In the genomic region with DNA sequence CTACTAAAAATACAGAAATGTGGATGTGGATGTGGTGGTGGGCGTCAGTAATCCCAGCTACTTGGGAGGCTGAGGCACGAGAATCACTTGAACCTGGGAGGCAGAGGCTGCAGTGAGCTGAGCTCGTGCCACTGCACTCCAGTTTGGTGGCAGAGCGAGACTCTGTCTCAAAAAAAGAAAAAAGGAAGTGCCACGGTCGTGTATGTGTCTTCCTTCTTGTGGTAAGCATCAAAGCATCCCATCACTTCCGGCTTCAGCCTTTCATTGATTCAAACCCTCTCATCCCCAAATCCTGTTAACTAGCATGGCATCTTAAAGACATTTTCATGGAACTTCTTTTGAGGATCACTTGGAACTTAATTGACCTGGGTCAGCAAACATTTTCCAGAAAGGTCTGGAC, we compare ENCODE assay signal across 25 cellular contexts.
A peak's percentile ranks its signal among the peaks of the same experiment; 100 is the strongest.
DNase-seq lines count a peak whose midpoint lies in the region; ATAC-seq, FAIRE-seq and TF ChIP-seq lines count a peak whose summit lies in the region.
"Had no signal": no experiment of that assay in that cellular context is flagged by ENCODE, and none has a peak within 500 bp of the region (broad histone marks: within the 10 kb centered on the region; RNA-seq: fewer than 3 reads in every experiment).

No MANE protein-coding gene starts in this region.

- H4K20me1 ChIP-seq in H1 (replicated peaks in 1 of 2; ENCODE audit: control insufficient read depth in 1 of 2, insufficient read depth in 2 of 2, low read length in 2 of 2), result no peaks in the 10 kb centered on the region

- no peak overlapping the region for H4K8ac ChIP-seq in H1 (ENCODE audit: extremely low read depth, insufficient read depth, low read length)

- no peaks in the 10 kb centered on the region for H3K79me2 ChIP-seq in H1 (ENCODE audit: control insufficient read depth in 1 of 2, insufficient read depth in 2 of 2, low read length in 2 of 2)

- H3K4me3 ChIP-seq in H1 (ENCODE audit: extremely low read depth in 1 of 4, insufficient read depth in 2 of 4, low read depth in 3 of 4, low read length in 4 of 4), result no peak overlapping the region
- H3K4me3 ChIP-seq: adrenal gland, GM23248, sigmoid colon, SK-N-MC had no signal

- FAIRE-seq in H1 (lab: Jason Lieb, UNC) (no peak), HTR-8/SVneo (lab: Jason Lieb, UNC) (no peak), frontal cortex (lab: Jason Lieb, UNC) (no peak)
- FAIRE-seq: G401.6 had no signal

- H3K4me3 Mint-ChIP-seq in activated naive CD4-positive, alpha-beta T cell treated with anti-CD3 and anti-CD28 coated beads, Interleukin-2, amount 10 ng/mL, durations not matched to agents 7 days and 5 days, result no peak overlapping the region
- H3K4me3 Mint-ChIP-seq in T-helper 1 cell treated with Interleukin-12 subunit alpha and Interleukin-12 subunit beta and Interleukin-4 antibody, amounts not matched to agents 30 μg/mL and 1 μg/mL, for 36 hours, result no peak overlapping the region
- H3K4me3 Mint-ChIP-seq: activated T-helper 1 cell treated with anti-CD3 and anti-CD28 coated beads, Interleukin-12 subunit alpha, Interleukin-12 subunit beta, Interleukin-2, Interleukin-4 antibody, amounts not matched to agents 30 ng/mL and 10 ng/mL and 1 ng/mL, durations not matched to agents 14 hours and 24 hours and 36 hours; CD8-positive, alpha-beta T cell; T-helper 2 cell treated with Interferon-gamma antibody and Interleukin-4, amounts not matched to agents 5 μg/mL and 100 μg/mL, for 36 hours had no signal

- H3K27me3 Mint-ChIP-seq in activated naive CD4-positive, alpha-beta T cell treated with anti-CD3 and anti-CD28 coated beads, Interleukin-2, amount 10 ng/mL, durations not matched to agents 7 days and 5 days, result no peaks in the 10 kb centered on the region
- no peaks in the 10 kb centered on the region for H3K27me3 Mint-ChIP-seq in T-helper 1 cell treated with Interleukin-12 subunit alpha and Interleukin-12 subunit beta and Interleukin-4 antibody, amounts not matched to agents 30 μg/mL and 1 μg/mL, for 36 hours (ENCODE audit: low read depth)
- H3K27me3 Mint-ChIP-seq: progenitor cell of endocrine pancreas had no signal

- no peak for ATAC-seq in left lobe of liver
- ATAC-seq: CD8-positive, alpha-beta T cell had no signal

- H3K4me2 ChIP-seq in H1 (ENCODE audit: insufficient read depth in 1 of 2, low read depth in 2 of 2, low read length in 2 of 2), result no peak overlapping the region

- H3K23ac ChIP-seq in H1 (ENCODE audit: insufficient read length), result no peak overlapping the region

- no peak overlapping the region for H2BK20ac ChIP-seq in H1 (ENCODE audit: low read length)

- no peak for TF ChIP-seq RAD21 in H1 (IDR thresholded peaks at IDR 0.05 in 1 of 2, conservative IDR thresholded peaks at IDR 0.05 in 1 of 2; ENCODE audit: low read depth in 2 of 2, low read length in 2 of 2)

- 85% methylated on average over 7 of the region's 7 CpGs; no CpG with 5 or more reads in 1 of the 2 experiments for whole genome bisulfite sequencing in H1 (ENCODE audit: extremely low coverage in 1 of 2, insufficient coverage in 1 of 2, insufficient read length in 1 of 2, insufficient replicate concordance in 2 of 2, low coverage in 1 of 2, low lambda C conversion rate in 2 of 2, missing lambda C conversion rate in 1 of 2), 2 experiments

- POLR2A ChIA-PET in H1 (lab: Charles Lee; ENCODE audit: partially characterized antibody), result no interaction called here

- H3K4me1 Mint-ChIP-seq in activated naive CD4-positive, alpha-beta T cell treated with anti-CD3 and anti-CD28 coated beads, Interleukin-2, amount 10 ng/mL, durations not matched to agents 7 days and 5 days, result peaks cover 20% of the 10 kb centered on the region
- H3K4me1 Mint-ChIP-seq in T-helper 1 cell treated with Interleukin-12 subunit alpha and Interleukin-12 subunit beta and Interleukin-4 antibody, amounts not matched to agents 30 μg/mL and 1 μg/mL, for 36 hours (ENCODE audit: low read depth), result peaks cover 22% of the 10 kb centered on the region

- no peak overlapping the region for H3K27ac ChIP-seq in H1 (ENCODE audit: low read depth, low read length)
- H3K27ac ChIP-seq: adrenal gland, brain microvascular endothelial cell, GM23248, sigmoid colon, SK-N-MC, VCaP had no signal

- no peak overlapping the region for H2AK5ac ChIP-seq in H1 (ENCODE audit: low read depth, low read length)

- H2BK5ac ChIP-seq in H1 (ENCODE audit: low read depth, low read length), result no peak overlapping the region

- no peak overlapping the region for H2BK15ac ChIP-seq in H1 (ENCODE audit: low read length)

- no peak overlapping the region for H2AFZ ChIP-seq in H1 (ENCODE audit: low read length)
- H2AFZ ChIP-seq: GM23248 had no signal

- H3K4me1 ChIP-seq in H1 (replicated peaks in 1 of 4; ENCODE audit: control insufficient read depth in 3 of 4, insufficient read depth in 4 of 4, low read length in 3 of 4), result peaks cover 0 to 4% (median 3%) of the 10 kb centered on the region in 4 experiments; a peak in 4 of 7 replicates
- H3K4me1 ChIP-seq: adrenal gland, sigmoid colon had no signal

- no peak overlapping the region for H4K91ac ChIP-seq in H1 (replicated peaks; ENCODE audit: insufficient read length, low read length)

- H3K36me3 Mint-ChIP-seq in activated naive CD4-positive, alpha-beta T cell treated with anti-CD3 and anti-CD28 coated beads, Interleukin-2, amount 10 ng/mL, durations not matched to agents 7 days and 5 days, result no peaks in the 10 kb centered on the region
- peaks cover 4% of the 10 kb centered on the region for H3K36me3 Mint-ChIP-seq in T-helper 1 cell treated with Interleukin-12 subunit alpha and Interleukin-12 subunit beta and Interleukin-4 antibody, amounts not matched to agents 30 μg/mL and 1 μg/mL, for 36 hours (ENCODE audit: low read depth)
- H3K36me3 Mint-ChIP-seq: CD8-positive, alpha-beta T cell had no signal

- no peak overlapping the region for H3K56ac ChIP-seq in H1 (replicated peaks; ENCODE audit: insufficient read length, low read depth, low read length)

- TF ChIP-seq EP300 in H1 (IDR thresholded peaks at IDR 0.05; ENCODE audit: borderline replicate concordance in 1 of 2, low read depth in 2 of 2, low read length in 2 of 2), result no peak

- no peak overlapping the region for H2BK120ac ChIP-seq in H1 (replicated peaks; ENCODE audit: low read depth, low read length)

- no peak overlapping the region for H3K14ac ChIP-seq in H1 (ENCODE audit: insufficient read length)

- no peaks in the 10 kb centered on the region for H3K23me2 ChIP-seq in H1 (ENCODE audit: low read depth, low read length)

- no peak for TF ChIP-seq POLR2A in H1 (IDR thresholded peaks at IDR 0.05; ENCODE audit: control extremely low read depth in 1 of 2, low read depth in 2 of 2, low read length in 2 of 2)

- TF ChIP-seq CTCF in H1 (IDR thresholded peaks at IDR 0.05; ENCODE audit: control extremely low read depth in 1 of 3, insufficient read depth in 1 of 3, low read depth in 1 of 3, low read length in 3 of 3), result no peak

- no peak overlapping the region for H3K9ac ChIP-seq in H1 (replicated peaks in 1 of 4; ENCODE audit: extremely low read depth in 1 of 4, low read depth in 3 of 4, low read length in 3 of 4)
- H3K9ac ChIP-seq: GM23248 had no signal

- H3K4ac ChIP-seq in H1 (replicated peaks; ENCODE audit: insufficient read length, low read depth, low read length), result no peak overlapping the region

- H2BK12ac ChIP-seq in H1 (ENCODE audit: low read depth, low read length), result peak overlapping the region; percentile 28; the same call in 1 of the 2 replicates

- DNase-seq in activated naive CD4-positive, alpha-beta T cell treated with anti-CD3 and anti-CD28 coated beads, Interleukin-2, amount 10 ng/mL, durations not matched to agents 7 days and 5 days, result peak; percentile 40
- no peak for DNase-seq in activated naive CD4-positive, alpha-beta T cell treated with Interleukin-2 at 50 U/mL for 16 hours
- DNase-seq in KBM-7, result peak; percentile 49
- DNase-seq in H1 (ENCODE audit: low read depth in 1 of 2, low spot score in 2 of 2), result no peak
- DNase-seq in HTR-8/SVneo (ENCODE audit: insufficient read length, low spot score), result no peak
- no peak for DNase-seq in left lobe of liver (ENCODE audit: low spot score)
- DNase-seq in frontal cortex (ENCODE audit: low spot score in 2 of 2), result no peak
- DNase-seq: adrenal gland; brain microvascular endothelial cell; CD8-positive, alpha-beta T cell; effector CD4-positive, alpha-beta T cell; GM23248; NCI-H1048; NCI-H1694 treated with DMSO at 0.1 percent for 48 hours; NCI-H2171 treated with DMSO at 0.1 percent for 48 hours; NCI-H526; sigmoid colon; trophoblast cell had no signal

- no peak overlapping the region for H3K18ac ChIP-seq in H1 (ENCODE audit: extremely low read depth, low read length)

- CTCF ChIA-PET in activated naive CD4-positive, alpha-beta T cell treated with anti-CD3 and anti-CD28 coated beads, Interleukin-2, amount 10 ng/mL, durations not matched to agents 7 days and 5 days (lab: Charles Lee), result no interaction called here
- CTCF ChIA-PET in H1 (lab: Charles Lee; ENCODE audit: partially characterized antibody), result interaction anchor here (0.6 kb wide), 1 partner anchor 44 kb away, joined by 3 read pairs; no protein-coding TSS in a partner anchor

- H3K9me3 ChIP-seq in H1 (ENCODE audit: insufficient read depth in 2 of 2, low read depth in 1 of 2, low read length in 1 of 2), result no peaks in the 10 kb centered on the region
- H3K9me3 ChIP-seq: adrenal gland had no signal

- H3K36me3 ChIP-seq in H1 (ENCODE audit: control insufficient read depth in 2 of 4, insufficient read depth in 4 of 4, low read length in 3 of 4), result no peaks in the 10 kb centered on the region
- H3K36me3 ChIP-seq: adrenal gland, brain microvascular endothelial cell, sigmoid colon had no signal

- no peaks in the 10 kb centered on the region for H3K79me1 ChIP-seq in H1 (ENCODE audit: low read depth, low read length)

- H3K27me3 ChIP-seq in H1 (replicated peaks in 1 of 4; ENCODE audit: control insufficient read depth in 3 of 4, extremely low read depth in 1 of 4, insufficient read depth in 3 of 4, low read length in 3 of 4), result no peaks in the 10 kb centered on the region
- H3K27me3 ChIP-seq: adrenal gland, brain microvascular endothelial cell, sigmoid colon had no signal

- in situ Hi-C loops in KBM-7 (cut with MboI; ENCODE audit: low pct_unique_long_range_greater_than_20kb, low sequenced_read_pairs), result no loop called here

- H4K5ac ChIP-seq in H1 (ENCODE audit: insufficient read length, low read depth, low read length), result no peak overlapping the region

- peaks cover 1% of the 10 kb centered on the region for H3K9me3 Mint-ChIP-seq in activated naive CD4-positive, alpha-beta T cell treated with anti-CD3 and anti-CD28 coated beads, Interleukin-2, amount 10 ng/mL, durations not matched to agents 7 days and 5 days
- no peaks in the 10 kb centered on the region for H3K9me3 Mint-ChIP-seq in T-helper 1 cell treated with Interleukin-12 subunit alpha and Interleukin-12 subunit beta and Interleukin-4 antibody, amounts not matched to agents 30 μg/mL and 1 μg/mL, for 36 hours
- H3K9me3 Mint-ChIP-seq: activated T-helper 1 cell treated with anti-CD3 and anti-CD28 coated beads, Interleukin-12 subunit alpha, Interleukin-12 subunit beta, Interleukin-2, Interleukin-4 antibody, amounts not matched to agents 30 ng/mL and 10 ng/mL and 1 ng/mL, durations not matched to agents 14 hours and 24 hours and 36 hours; T-helper 2 cell treated with Interferon-gamma antibody and Interleukin-4, amounts not matched to agents 5 μg/mL and 100 μg/mL, for 36 hours had no signal

- peak overlapping the region; percentile 2 for H3K27ac Mint-ChIP-seq in activated naive CD4-positive, alpha-beta T cell treated with anti-CD3 and anti-CD28 coated beads, Interleukin-2, amount 10 ng/mL, durations not matched to agents 7 days and 5 days
- H3K27ac Mint-ChIP-seq in T-helper 1 cell treated with Interleukin-12 subunit alpha and Interleukin-12 subunit beta and Interleukin-4 antibody, amounts not matched to agents 30 μg/mL and 1 μg/mL, for 36 hours, result peak overlapping the region; percentile 2
- H3K27ac Mint-ChIP-seq: activated T-helper 1 cell treated with anti-CD3 and anti-CD28 coated beads, Interleukin-12 subunit alpha, Interleukin-12 subunit beta, Interleukin-2, Interleukin-4 antibody, amounts not matched to agents 30 ng/mL and 10 ng/mL and 1 ng/mL, durations not matched to agents 14 hours and 24 hours and 36 hours; CD8-positive, alpha-beta T cell; progenitor cell of endocrine pancreas had no signal

Comparison
In these comparisons a context has a peak if more than half of its experiments do, and no peak if none do; other contexts are left out.
1. DNase-seq: peak in activated naive CD4-positive, alpha-beta T cell treated with anti-CD3 and anti-CD28 coated beads, Interleukin-2, amount 10 ng/mL, durations not matched to agents 7 days and 5 days (single experiment) and KBM-7 (single experiment); none in activated naive CD4-positive, alpha-beta T cell treated with Interleukin-2 at 50 U/mL for 16 hours (single experiment), H1 (0 of 2), HTR-8/SVneo (single experiment), left lobe of liver (single experiment) and frontal cortex (0 of 2).